In genomic region chr2:84173041-84173440, GRCh38 we compare ENCODE assay signal across 7 cellular contexts.
"Had no signal": no experiment of that assay in that cellular context is flagged by ENCODE, and none has a peak within 500 bp of the region (broad histone marks: within the 10 kb centered on the region; RNA-seq: fewer than 3 reads in every experiment).

No MANE protein-coding gene starts in this region.

- H3K27ac ChIP-seq: HL-60, KMS-11 had no signal

- FAIRE-seq: HTR-8/SVneo had no signal

- H3K9ac ChIP-seq: KMS-11 had no signal

- H3K4me2 ChIP-seq: KMS-11 had no signal

- DNase-seq: IMR-90, Karpas-422, KBM-7, KG1 had no signal
